Comparison of ENCODE assay signal across 1 cellular context in genomic region chr12:108117163-108117849, GRCh38.
TF ChIP-seq lines count a peak whose summit lies in the region.

No MANE protein-coding gene starts in this region.

TF ChIP-seq in HCT116, 20 proteins besides CTCF, POLR2A, EP300 and RAD21:
- TF ChIP-seq REST (IDR thresholded peaks at IDR 0.05; ENCODE audit: low read depth) = no peak
- no peak for TF ChIP-seq JUND (IDR thresholded peaks at IDR 0.05)
- no peak for TF ChIP-seq SIN3A (IDR thresholded peaks at IDR 0.05; ENCODE audit: low read depth)
- no peak for TF ChIP-seq ELF1 (IDR thresholded peaks at IDR 0.05; ENCODE audit: borderline replicate concordance, low read depth)
- TF ChIP-seq CEBPB (IDR thresholded peaks at IDR 0.05; ENCODE audit: low read depth) = no peak
- TF ChIP-seq SP1 (IDR thresholded peaks at IDR 0.05; ENCODE audit: low read depth) = no peak
- TF ChIP-seq MAX (IDR thresholded peaks at IDR 0.05) = no peak
- no peak for TF ChIP-seq CBX3 (IDR thresholded peaks at IDR 0.05; ENCODE audit: low read depth)
- no peak for TF ChIP-seq SRF (IDR thresholded peaks at IDR 0.05; ENCODE audit: low read depth)
